ENCODE assay signal across 8 cellular contexts in genomic region chr6:155695495-155695894, GRCh38.
"Had no signal": no experiment of that assay in that cellular context is flagged by ENCODE, and none has a peak within 500 bp of the region (broad histone marks: within the 10 kb centered on the region; RNA-seq: fewer than 3 reads in every experiment).

No MANE protein-coding gene starts in this region.

- DNase-seq: GM23248, GOT3, H7, HFFc6, IMR-90 had no signal

- H2AFZ ChIP-seq: GM23248 had no signal

- H3K4me3 ChIP-seq: GM23248, HAP-1, K562 had no signal

- H3K4me1 ChIP-seq: HAP-1 had no signal

- H3K9me3 Mint-ChIP-seq: HFFc6 had no signal

- H3K27ac Mint-ChIP-seq: HFFc6 had no signal

- H3K27ac ChIP-seq: GM23248 had no signal

- H3K9me3 ChIP-seq: HAP-1 had no signal

- H3K4me3 Mint-ChIP-seq: HFFc6 had no signal

- H3K9ac ChIP-seq: GM23248 had no signal

- ATAC-seq: HCT116, K562 had no signal

- H3K36me3 ChIP-seq: HAP-1 had no signal
